Comparison of ENCODE assay signal across 8 cellular contexts in the genomic region with DNA sequence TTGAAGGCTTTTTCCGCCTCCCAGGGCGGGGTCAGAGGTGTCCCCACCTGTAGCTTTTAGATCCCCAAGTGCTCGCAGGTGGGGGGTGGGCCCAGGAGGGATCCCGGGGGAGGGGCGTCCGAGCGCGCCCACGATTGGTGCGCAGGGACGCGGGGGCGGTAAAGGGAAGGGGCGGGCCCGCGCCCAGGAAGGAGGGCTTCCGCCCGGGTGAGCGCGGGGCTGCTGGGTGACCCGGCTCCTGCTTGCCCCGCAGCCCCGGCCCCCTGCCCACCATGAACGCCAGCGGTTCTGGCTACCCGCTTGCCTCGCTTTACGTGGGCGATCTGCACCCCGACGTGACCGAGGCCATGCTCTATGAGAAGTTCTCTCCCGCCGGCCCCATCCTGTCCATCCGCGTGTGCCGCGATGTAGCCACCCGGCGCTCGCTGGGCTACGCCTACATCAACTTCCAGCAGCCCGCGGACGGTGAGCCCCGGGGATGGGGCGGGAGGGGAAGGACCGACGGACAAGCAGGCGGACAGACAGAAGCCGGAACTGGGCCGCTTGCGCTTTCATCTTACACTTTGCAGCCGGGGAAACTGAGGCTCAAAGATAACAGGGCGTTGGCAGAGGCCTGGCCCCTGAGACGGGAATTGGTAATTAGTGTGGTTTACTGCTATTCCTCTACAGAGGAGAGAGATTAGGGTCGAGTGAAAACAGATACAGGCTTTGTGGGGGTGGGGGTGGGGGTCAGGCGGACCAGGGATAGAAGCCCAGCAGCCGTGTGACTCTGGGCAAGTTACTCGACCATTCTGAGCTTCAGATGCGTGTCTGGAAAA. TPM values are rescaled to one million over a fixed set of nuclear protein-coding genes. Genes with fewer than 3 reads are reported as not detected.
DNase-seq lines count a peak whose midpoint lies in the region; ATAC-seq lines count a peak whose summit lies in the region.

Gene PABPC1L, plus strand, starts transcription at position 189 of the 818 bp plus-strand sequence. Its CDS starts 84 bp downstream, at position 273.

- peak; percentile 75 for ATAC-seq in HG02981 (IDR thresholded peaks at IDR 0.05; ENCODE audit: unreplicated experiment)
- ATAC-seq in left colon, result peak; percentile 86

- DNase-seq in NCI-H1436 (lab: John Stamatoyannopoulos, UW) (peak; percentile 80), NCI-H1436 treated with DMSO at 0.1 percent for 48 hours (lab: John Stamatoyannopoulos, UW) (no peak), NCI-H2196 treated with DMSO at 0.1 percent for 48 hours (lab: John Stamatoyannopoulos, UW; ENCODE audit: unreplicated experiment) (peak; percentile 76), cerebellum (ENCODE audit: low spot score) (peak; percentile 20), left colon (peak; percentile 80 to 84)
- DNase-seq in activated CD4-positive, alpha-beta T cell treated with anti-CD3 and anti-CD28 coated beads for 1 hour, result peak; percentile 67
- DNase-seq in stimulated activated CD4-positive, alpha-beta T cell treated with anti-CD3 and anti-CD28 coated beads, Interleukin-2, amount 100 ng/mL, for 24 hours, result peak; percentile 82 to 84

- intact Hi-C loops in left colon (cut with DNase I, micrococcal nuclease), result no loop called here

RNA-seq across cellular contexts. Expression of gene PABPC1L, which starts in this region (rescaled TPM):
- total RNA-seq in cerebellum (11.1 TPM), left colon (10 to 100 TPM; 13.2 to 19.8 TPM)
